In the genomic region with DNA sequence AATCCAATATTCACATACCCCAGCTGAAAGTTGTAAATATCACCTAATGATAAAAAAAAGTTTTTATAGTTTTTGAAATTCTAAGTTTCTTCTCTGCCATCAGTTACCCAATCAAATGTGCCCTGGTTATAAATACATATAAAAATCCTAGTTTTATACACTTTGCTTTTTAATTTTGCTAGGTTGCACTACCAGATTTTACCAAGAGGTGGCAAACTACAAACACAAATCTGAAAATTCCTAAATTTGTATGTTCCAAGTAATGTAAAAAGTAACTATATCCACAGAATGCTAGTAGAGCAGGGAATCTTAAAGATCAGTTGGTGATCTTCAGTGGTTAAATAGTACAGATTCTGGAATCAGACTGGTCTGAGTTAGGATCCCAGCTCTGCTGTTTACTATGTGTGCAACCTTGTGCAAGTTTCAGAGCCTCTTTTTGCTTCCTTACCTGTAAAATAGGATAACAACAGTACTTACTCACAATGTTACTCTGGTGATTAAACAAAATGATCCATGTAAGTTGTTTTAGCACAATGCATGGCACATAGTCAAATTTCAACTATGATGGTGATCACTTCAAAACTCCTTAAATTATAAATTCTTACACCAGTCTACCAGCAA, we compare ENCODE assay signal across 8 cellular contexts. TPM values are rescaled to one million over a fixed set of nuclear protein-coding genes. Genes with fewer than 3 reads are reported as not detected.
DNase-seq lines count a peak whose midpoint lies in the region; ATAC-seq and TF ChIP-seq lines count a peak whose summit lies in the region.

No MANE protein-coding gene starts in this region.

- H3K27me3 ChIP-seq in smooth muscle cell (ENCODE audit: low read depth) = no peaks in the 10 kb centered on the region

- DNase-seq in activated T-cell treated with anti-CD3 and anti-CD28 coated beads, Interleukin-2, amount 50 U/mL, for 24 hours = no peak
- DNase-seq in activated T-cell treated with anti-CD3 and anti-CD28 coated beads, Interleukin-2, amount 50 U/mL, for 48 hours = no peak
- DNase-seq in RPMI7951 (ENCODE audit: low read depth) (peak; percentile 35), fibroblast of pulmonary artery (ENCODE audit: low read depth) (peak; percentile 71), smooth muscle cell (lab: John Stamatoyannopoulos, UW; ENCODE audit: unreplicated experiment) (no peak), NCI-H774 (lab: John Stamatoyannopoulos, UW) (no peak), 8988T (no peak)

- H3F3A ChIP-seq in smooth muscle cell (ENCODE audit: low read depth) = peaks cover 6% of the 10 kb centered on the region

- no peaks in the 10 kb centered on the region for H3K27me3 Mint-ChIP-seq in activated T-cell treated with anti-CD3 and anti-CD28 coated beads, Interleukin-2, amount 50 U/mL, for 24 hours

- ATAC-seq in GM21447 (IDR thresholded peaks at IDR 0.05; ENCODE audit: unreplicated experiment) = no peak

- no peak overlapping the region for H3K9ac ChIP-seq in smooth muscle cell (ENCODE audit: low read depth)

- no peaks in the 10 kb centered on the region for H3K36me3 ChIP-seq in smooth muscle cell (ENCODE audit: low read depth)

- H3K9me3 Mint-ChIP-seq in activated T-cell treated with anti-CD3 and anti-CD28 coated beads, Interleukin-2, amount 50 U/mL, for 24 hours = no peaks in the 10 kb centered on the region

- H3K4me3 ChIP-seq in fibroblast of pulmonary artery (replicated peaks; ENCODE audit: low read depth, low read length) (no peak overlapping the region), smooth muscle cell (no peak overlapping the region)

- H3K4me1 Mint-ChIP-seq in activated T-cell treated with anti-CD3 and anti-CD28 coated beads, Interleukin-2, amount 50 U/mL, for 24 hours (ENCODE audit: low read depth) = peaks cover 35% of the 10 kb centered on the region

- peaks cover 70% of the 10 kb centered on the region for H3K36me3 Mint-ChIP-seq in activated T-cell treated with anti-CD3 and anti-CD28 coated beads, Interleukin-2, amount 50 U/mL, for 24 hours (ENCODE audit: low read depth)

- no peak overlapping the region for H2AFZ ChIP-seq in smooth muscle cell (ENCODE audit: low read depth)

- no peak overlapping the region for H3K4me2 ChIP-seq in smooth muscle cell

- no peak overlapping the region for H3K27ac ChIP-seq in smooth muscle cell (ENCODE audit: low read depth)

- H4K20me1 ChIP-seq in smooth muscle cell (ENCODE audit: low read depth) = peaks cover 50% of the 10 kb centered on the region

- H3K4me3 Mint-ChIP-seq in activated T-cell treated with anti-CD3 and anti-CD28 coated beads, Interleukin-2, amount 50 U/mL, for 24 hours = no peak overlapping the region

- no peaks in the 10 kb centered on the region for H3K9me3 ChIP-seq in smooth muscle cell (replicated peaks; ENCODE audit: low read depth)

- TF ChIP-seq CTCF in fibroblast of pulmonary artery (IDR thresholded peaks at IDR 0.05; ENCODE audit: low read length, missing control alignments) (peak; percentile 72), smooth muscle cell (IDR thresholded peaks at IDR 0.05; ENCODE audit: borderline replicate concordance, insufficient read depth, poor library complexity, severe bottlenecking) (peak; percentile 85)

- no peaks in the 10 kb centered on the region for H3K4me1 ChIP-seq in smooth muscle cell (ENCODE audit: low read depth)

- H3K27ac Mint-ChIP-seq in activated T-cell treated with anti-CD3 and anti-CD28 coated beads, Interleukin-2, amount 50 U/mL, for 24 hours = peak overlapping the region; percentile 55

- peaks cover 84% of the 10 kb centered on the region for H3K79me2 ChIP-seq in smooth muscle cell (ENCODE audit: low read depth)

RNA-seq across cellular contexts. Expression of a gene that starts 11.0 kb away (rescaled TPM):
- total RNA-seq in RPMI7951 (2014; rRNA removed; shearing (Covaris generic)) = 31.8 and 36.4 TPM in 2 replicates
- 28.2 and 32.8 TPM in 2 replicates for total RNA-seq in smooth muscle cell
- polyA plus RNA-seq in smooth muscle cell = 5.6 and 6.3 TPM in 2 replicates

Comparison
In these comparisons a context has a peak if more than half of its experiments do, and no peak if none do; other contexts are left out.
1. DNase-seq: peak in RPMI7951 (single experiment) and fibroblast of pulmonary artery (single experiment); none in activated T-cell treated with anti-CD3 and anti-CD28 coated beads, Interleukin-2, amount 50 U/mL, for 24 hours (single experiment), activated T-cell treated with anti-CD3 and anti-CD28 coated beads, Interleukin-2, amount 50 U/mL, for 48 hours (0 of 2), smooth muscle cell (single experiment), NCI-H774 (single experiment) and 8988T (single experiment).